ENCODE assay signal across 19 cellular contexts in genomic region chr4:148101235-148101634, GRCh38.
"Had no signal": no experiment of that assay in that cellular context is flagged by ENCODE, and none has a peak within 500 bp of the region (broad histone marks: within the 10 kb centered on the region; RNA-seq: fewer than 3 reads in every experiment).

No MANE protein-coding gene starts in this region.

- H3K27ac Mint-ChIP-seq: activated CD4-positive, alpha-beta memory T cell treated with anti-CD3 and anti-CD28 coated beads for 36 hours; activated CD4-positive, alpha-beta T cell treated with anti-CD3 and anti-CD28 coated beads for 36 hours; activated CD4-positive, alpha-beta T cell treated with anti-CD3 and anti-CD28 coated beads, Interleukin-2, amount 10 ng/mL, durations not matched to agents 24 days and 14 days; activated naive CD4-positive, alpha-beta T cell treated with anti-CD3 and anti-CD28 coated beads for 36 hours; activated naive CD8-positive, alpha-beta T cell had no signal

- H3K4me1 Mint-ChIP-seq: activated CD4-positive, alpha-beta T cell treated with anti-CD3 and anti-CD28 coated beads, Interleukin-2, amount 10 ng/mL, durations not matched to agents 24 days and 14 days had no signal

- H3K27me3 Mint-ChIP-seq: activated CD4-positive, alpha-beta memory T cell treated with anti-CD3 and anti-CD28 coated beads for 36 hours; activated CD4-positive, alpha-beta T cell treated with anti-CD3 and anti-CD28 coated beads for 36 hours; activated CD4-positive, alpha-beta T cell treated with anti-CD3 and anti-CD28 coated beads, Interleukin-2, amount 10 ng/mL, durations not matched to agents 24 days and 14 days; activated naive CD8-positive, alpha-beta T cell; brain had no signal

- H3K9me3 Mint-ChIP-seq: activated CD4-positive, alpha-beta T cell treated with anti-CD3 and anti-CD28 coated beads, Interleukin-2, amount 10 ng/mL, durations not matched to agents 24 days and 14 days; activated naive CD4-positive, alpha-beta T cell treated with anti-CD3 and anti-CD28 coated beads for 36 hours had no signal

- DNase-seq: activated CD4-positive, alpha-beta memory T cell treated with anti-CD3 and anti-CD28 coated beads for 36 hours; activated CD4-positive, alpha-beta T cell treated with anti-CD3 and anti-CD28 coated beads for 36 hours; activated CD4-positive, CD25-positive, alpha-beta regulatory T cell; activated CD4-positive, CD25-positive, alpha-beta regulatory T cell treated with anti-CD3 and anti-CD28 coated beads, Interleukin-2, amount 50 U/mL, for 72 hours; activated CD8-positive, alpha-beta memory T cell treated with anti-CD3 and anti-CD28 coated beads for 24 hours; activated effector memory CD4-positive, alpha-beta T cell treated with anti-CD3 and anti-CD28 coated beads, Interleukin-2, amount 50 U/mL, for 16 hours; activated naive CD4-positive, alpha-beta T cell treated with anti-CD3 and anti-CD28 coated beads for 36 hours; activated T-cell treated with anti-CD3 and anti-CD28 coated beads, Interleukin-2, amount 50 U/mL, for 48 hours; central memory CD4-positive, alpha-beta T cell; cerebellar nuclear complex; colonic mucosa; effector CD8-positive, alpha-beta T cell; foreskin fibroblast; head of caudate nucleus; T-helper 2 cell had no signal

- ATAC-seq: activated CD4-positive, alpha-beta T cell treated with anti-CD3 and anti-CD28 coated beads for 36 hours; esophagus mucosa had no signal

- H3K4me3 Mint-ChIP-seq: activated CD4-positive, alpha-beta memory T cell treated with anti-CD3 and anti-CD28 coated beads for 36 hours; activated CD4-positive, alpha-beta T cell treated with anti-CD3 and anti-CD28 coated beads for 36 hours; activated CD4-positive, alpha-beta T cell treated with anti-CD3 and anti-CD28 coated beads, Interleukin-2, amount 10 ng/mL, durations not matched to agents 24 days and 14 days; activated naive CD4-positive, alpha-beta T cell treated with anti-CD3 and anti-CD28 coated beads for 36 hours; activated naive CD8-positive, alpha-beta T cell; brain had no signal
